In the genomic region with DNA sequence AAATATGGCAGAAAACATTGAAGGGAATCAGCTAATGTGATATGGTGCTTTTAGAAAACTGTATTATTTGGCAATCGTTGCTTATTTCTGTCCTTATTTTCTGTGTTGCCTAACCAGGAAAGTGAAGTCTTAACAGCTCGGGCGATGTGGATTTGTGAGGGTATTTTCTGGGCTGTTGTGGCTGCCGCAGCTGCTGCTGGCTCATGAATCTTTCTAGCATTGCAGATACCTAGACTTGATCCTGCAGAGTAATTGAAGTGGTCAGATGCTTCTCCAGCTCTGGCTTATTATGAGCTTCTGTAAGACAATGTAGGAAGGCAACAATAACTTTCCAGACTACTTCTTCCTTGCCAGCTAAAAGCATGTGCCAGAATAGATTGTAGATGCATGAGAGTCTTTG, we compare ENCODE assay signal across 18 cellular contexts.
"Had no signal": no experiment of that assay in that cellular context is flagged by ENCODE, and none has a peak within 500 bp of the region (broad histone marks: within the 10 kb centered on the region; RNA-seq: fewer than 3 reads in every experiment).

No MANE protein-coding gene starts in this region.

- ATAC-seq: activated CD4-positive, alpha-beta T cell treated with anti-CD3 and anti-CD28 coated beads for 36 hours; T-cell had no signal

- H3K36me3 ChIP-seq: WERI-Rb-1 had no signal

- DNase-seq: activated CD4-positive, alpha-beta memory T cell treated with anti-CD3 and anti-CD28 coated beads, Interleukin-2, amount 10 ng/mL, durations not matched to agents 7 days and 5 days; activated CD4-positive, alpha-beta T cell treated with anti-CD3 and anti-CD28 coated beads for 36 hours; activated CD4-positive, alpha-beta T cell treated with anti-CD3 and anti-CD28 coated beads, Interleukin-2, amount 50 U/mL, for 1 hour; activated gamma-delta T cell treated with Interleukin-2 at 50 U/mL for 16 hours; activated naive CD4-positive, alpha-beta T cell treated with anti-CD3 and anti-CD28 coated beads, Interleukin-2, amount 10 ng/mL, durations not matched to agents 7 days and 5 days; activated naive CD8-positive, alpha-beta T cell treated with anti-CD3 and anti-CD28 coated beads for 36 hours; activated T-cell treated with anti-CD3 and anti-CD28 coated beads for 4 hours; activated T-cell treated with anti-CD3 and anti-CD28 coated beads, Interleukin-2, amount 50 U/mL, for 48 hours; aorta; MM.1S; NCI-H1930; NCI-H345; NCI-H510A; NCI-H526 treated with DMSO at 0.1 percent for 48 hours; SHP77 treated with DMSO at 0.1 percent for 48 hours; T-cell; T-helper 2 cell; WERI-Rb-1 had no signal

- H3K27ac ChIP-seq: WERI-Rb-1 had no signal
